In genomic region chr11:61404641-61405040, GRCh38 we compare ENCODE assay signal across 24 cellular contexts. TPM values are rescaled to one million over a fixed set of nuclear protein-coding genes. Genes with fewer than 3 reads are reported as not detected.
DNase-seq lines count a peak whose midpoint lies in the region; ATAC-seq lines count a peak whose summit lies in the region.
"Had no signal": no experiment of that assay in that cellular context is flagged by ENCODE, and none has a peak within 500 bp of the region (broad histone marks: within the 10 kb centered on the region; RNA-seq: fewer than 3 reads in every experiment).

No MANE protein-coding gene starts in this region.

- peaks cover 0 to 14% of the 10 kb centered on the region in 2 donors for H3K4me1 Mint-ChIP-seq in immature natural killer cell
- no peaks in the 10 kb centered on the region for H3K4me1 Mint-ChIP-seq in stimulated activated effector memory CD8-positive, alpha-beta T cell treated with anti-CD3 and anti-CD28 coated beads, Interleukin-12 subunit alpha, Interleukin-12 subunit beta, amount 100 ng/mL, for 72 hours
- H3K4me1 Mint-ChIP-seq in T-cell = peaks cover 0 to 4% (median 0%) of the 10 kb centered on the region in 3 donors
- H3K4me1 Mint-ChIP-seq: neural progenitor cell had no signal

- no peak for DNase-seq in activated naive CD4-positive, alpha-beta T cell treated with anti-CD3 and anti-CD28 coated beads, Interleukin-2, amount 50 U/mL, for 72 hours (ENCODE audit: low spot score in 2 of 2)
- no peak for DNase-seq in activated naive CD4-positive, alpha-beta T cell (lab: John Stamatoyannopoulos, UW)
- DNase-seq in immature natural killer cell (no peak), SW480 (ENCODE audit: low spot score) (no peak), T-cell (no peak)
- DNase-seq in stimulated activated effector memory CD8-positive, alpha-beta T cell treated with anti-CD3 and anti-CD28 coated beads, Interleukin-12 subunit alpha, Interleukin-12 subunit beta, amount 100 ng/mL, for 72 hours (ENCODE audit: low spot score in 2 of 2) = no peak
- DNase-seq: activated CD4-positive, alpha-beta T cell treated with anti-CD3 and anti-CD28 coated beads for 4 hours; activated CD8-positive, alpha-beta memory T cell treated with anti-CD3 and anti-CD28 coated beads, Interleukin-2, amount 50 U/mL, for 48 hours; Calu3; glutamatergic neuron; GM23248; Kasumi-1; left cardiac atrium; NCI-H1048; NCI-H2081; NCI-H345; PC-9; SHP77; substantia nigra; uterus had no signal

- H3K36me3 Mint-ChIP-seq in activated naive CD4-positive, alpha-beta T cell treated with anti-CD3 and anti-CD28 coated beads, Interleukin-2, amount 50 U/mL, for 72 hours = peaks cover 13 to 20% of the 10 kb centered on the region in 2 donors
- peaks cover 4 to 39% (median 18%) of the 10 kb centered on the region in 3 donors for H3K36me3 Mint-ChIP-seq in immature natural killer cell
- peaks cover 91% of the 10 kb centered on the region for H3K36me3 Mint-ChIP-seq in stimulated activated effector memory CD8-positive, alpha-beta T cell treated with anti-CD3 and anti-CD28 coated beads, Interleukin-12 subunit alpha, Interleukin-12 subunit beta, amount 100 ng/mL, for 72 hours
- H3K36me3 Mint-ChIP-seq in T-cell = peaks cover 50% of the 10 kb centered on the region

- H3K27ac ChIP-seq in angular gyrus (ENCODE audit: low read depth, low read length) = peak overlapping the region; percentile 87
- H3K27ac ChIP-seq: GM23248, neural progenitor cell, PC-9, prostate gland, uterus had no signal

- no peaks in the 10 kb centered on the region for H3K9me3 Mint-ChIP-seq in activated naive CD4-positive, alpha-beta T cell treated with anti-CD3 and anti-CD28 coated beads, Interleukin-2, amount 50 U/mL, for 72 hours
- H3K9me3 Mint-ChIP-seq in immature natural killer cell = no peaks in the 10 kb centered on the region
- no peaks in the 10 kb centered on the region for H3K9me3 Mint-ChIP-seq in stimulated activated effector memory CD8-positive, alpha-beta T cell treated with anti-CD3 and anti-CD28 coated beads, Interleukin-12 subunit alpha, Interleukin-12 subunit beta, amount 100 ng/mL, for 72 hours
- no peaks in the 10 kb centered on the region for H3K9me3 Mint-ChIP-seq in T-cell
- H3K9me3 Mint-ChIP-seq: neural progenitor cell had no signal

- CTCF ChIA-PET in T-cell (lab: Charles Lee) = interaction anchor here in 1 of 2 donors (0.6 kb wide), 1 partner anchor 8 kb away, joined by 3 read pairs; no protein-coding TSS in a partner anchor

- H3K4me3 Mint-ChIP-seq in immature natural killer cell (no peak overlapping the region), T-cell (no peak overlapping the region)
- no peak overlapping the region for H3K4me3 Mint-ChIP-seq in stimulated activated effector memory CD8-positive, alpha-beta T cell treated with anti-CD3 and anti-CD28 coated beads, Interleukin-12 subunit alpha, Interleukin-12 subunit beta, amount 100 ng/mL, for 72 hours
- H3K4me3 Mint-ChIP-seq: neural progenitor cell had no signal

- peak overlapping the region; percentile 31 to 92 for H3K27ac Mint-ChIP-seq in activated naive CD4-positive, alpha-beta T cell treated with anti-CD3 and anti-CD28 coated beads, Interleukin-2, amount 50 U/mL, for 72 hours
- H3K27ac Mint-ChIP-seq in immature natural killer cell (peak overlapping the region in 4 of 6 donors; percentile 2 to 52 (median 34)), T-cell (peak overlapping the region in 1 of 2 donors; percentile 39)
- H3K27ac Mint-ChIP-seq in stimulated activated effector memory CD8-positive, alpha-beta T cell treated with anti-CD3 and anti-CD28 coated beads, Interleukin-12 subunit alpha, Interleukin-12 subunit beta, amount 100 ng/mL, for 72 hours = peak overlapping the region; percentile 83
- H3K27ac Mint-ChIP-seq: neural progenitor cell had no signal

- peak in 1 of 2 donors; percentile 11 for ATAC-seq in activated naive CD4-positive, alpha-beta T cell treated with anti-CD3 and anti-CD28 coated beads, Interleukin-2, amount 50 U/mL, for 72 hours
- no peak for ATAC-seq in stimulated activated effector memory CD8-positive, alpha-beta T cell treated with anti-CD3 and anti-CD28 coated beads, Interleukin-12 subunit alpha, Interleukin-12 subunit beta, amount 100 ng/mL, for 72 hours
- ATAC-seq in T-cell (replicated peaks in 1 of 4) (no peak), GM19035 (IDR thresholded peaks at IDR 0.05; ENCODE audit: unreplicated experiment) (no peak)
- ATAC-seq: left cardiac atrium had no signal

- peaks cover 0 to 4% (median 2%) of the 10 kb centered on the region in 3 donors for H3K27me3 Mint-ChIP-seq in immature natural killer cell (ENCODE audit: low read depth in 3 of 3)
- no peaks in the 10 kb centered on the region for H3K27me3 Mint-ChIP-seq in T-cell

- POLR2A ChIA-PET in T-cell (lab: Charles Lee) = no interaction called here

RNA-seq across cellular contexts. Expression of gene TMEM216, which starts 12.3 kb away (rescaled TPM):
- 10 to 100 TPM in 1 of 2 donors, 1 to 10 TPM in 1; 8.7 to 14.1 TPM for total RNA-seq in activated naive CD4-positive, alpha-beta T cell treated with anti-CD3 and anti-CD28 coated beads, Interleukin-2, amount 50 U/mL, for 72 hours
- 10 to 100 TPM; 49.8 to 63.7 (median 51.1) TPM for polyA plus RNA-seq in immature natural killer cell
- total RNA-seq in T-cell = 10 to 100 TPM in 3 of 5 donors, 1 to 10 TPM in 2; 5.3 to 16.9 (median 12.5) TPM

RNA-seq across cellular contexts. Expression of gene CPSF7, which starts 25.1 kb away (rescaled TPM):
- 100 to 1,000 TPM; 110 to 128 TPM for total RNA-seq in activated naive CD4-positive, alpha-beta T cell treated with anti-CD3 and anti-CD28 coated beads, Interleukin-2, amount 50 U/mL, for 72 hours
- polyA plus RNA-seq in immature natural killer cell = 10 to 100 TPM; 11.9 to 34.0 (median 14.8) TPM
- 100 to 1,000 TPM; 104 to 144 (median 117) TPM for total RNA-seq in T-cell

RNA-seq across cellular contexts. Expression of gene SDHAF2, which starts 25.3 kb away (rescaled TPM):
- total RNA-seq in activated naive CD4-positive, alpha-beta T cell treated with anti-CD3 and anti-CD28 coated beads, Interleukin-2, amount 50 U/mL, for 72 hours = 10 to 100 TPM; 32.0 to 34.3 TPM
- 100 to 1,000 TPM in 2 of 3 donors, 10 to 100 TPM in 1; 93.7 to 129 (median 118) TPM for polyA plus RNA-seq in immature natural killer cell
- 10 to 100 TPM; 36.2 to 60.7 (median 56.4) TPM for total RNA-seq in T-cell

RNA-seq across cellular contexts. Expression of gene TMEM138, which starts 42.5 kb away (rescaled TPM):
- total RNA-seq in activated naive CD4-positive, alpha-beta T cell treated with anti-CD3 and anti-CD28 coated beads, Interleukin-2, amount 50 U/mL, for 72 hours = 10 to 100 TPM; 32.4 to 44.2 TPM
- polyA plus RNA-seq in immature natural killer cell = 10 to 100 TPM; 28.4 to 61.4 (median 57.5) TPM
- 10 to 100 TPM; 48.7 to 57.7 (median 56.6) TPM for total RNA-seq in T-cell

RNA-seq across cellular contexts. Expression of gene CYB561A3, which starts 43.0 kb away (rescaled TPM):
- total RNA-seq in activated naive CD4-positive, alpha-beta T cell treated with anti-CD3 and anti-CD28 coated beads, Interleukin-2, amount 50 U/mL, for 72 hours = 10 to 100 TPM; 38.3 to 68.7 TPM
- 100 to 1,000 TPM in 1 of 3 donors, 10 to 100 TPM in 2; 63.8 to 128 (median 64.5) TPM for polyA plus RNA-seq in immature natural killer cell
- 10 to 100 TPM; 34.8 to 49.1 (median 47.3) TPM for total RNA-seq in T-cell
